3 cellular contexts compared by ENCODE assay signal in genomic region chr19:3296446-3296845, GRCh38.
"Had no signal": no experiment of that assay in that cellular context is flagged by ENCODE, and none has a peak within 500 bp of the region (broad histone marks: within the 10 kb centered on the region; RNA-seq: fewer than 3 reads in every experiment).

No MANE protein-coding gene starts in this region.

- H3K4me3 ChIP-seq: GM12878 had no signal

- DNase-seq: GDM1, GF-D8 had no signal

- ATAC-seq: GM12878 had no signal
